In the genomic region with DNA sequence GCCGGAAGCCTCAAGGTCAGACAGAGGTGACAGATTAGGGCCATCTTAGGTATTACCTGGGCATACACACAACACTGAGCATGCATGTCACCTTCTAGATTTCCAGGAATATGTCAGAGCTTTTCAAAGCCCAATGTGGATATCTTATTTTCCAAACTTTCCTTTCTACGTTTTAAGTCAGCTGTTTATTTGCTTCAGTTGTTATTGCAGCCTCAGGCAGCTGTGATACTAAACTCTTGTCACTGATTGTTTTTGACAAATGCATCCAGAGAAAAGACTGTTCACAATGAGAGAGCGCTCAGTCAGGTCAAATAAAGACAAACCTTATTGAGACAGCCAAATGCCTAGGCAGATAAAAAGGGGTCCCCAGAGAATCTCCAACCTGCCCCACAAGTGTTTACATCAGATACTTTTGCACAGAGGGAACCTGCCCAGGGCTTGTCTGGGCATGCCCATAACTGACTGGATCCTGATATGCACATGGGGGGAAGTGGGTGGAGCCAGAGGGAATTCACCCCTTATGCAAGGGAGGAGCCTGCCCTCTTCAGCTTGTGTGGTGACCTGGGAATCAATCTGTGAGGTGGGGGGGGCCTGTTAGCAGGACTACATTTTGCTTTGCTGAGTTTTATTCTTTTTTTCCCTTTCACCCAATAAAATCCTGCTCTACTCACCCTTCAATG, we compare ENCODE assay signal across 9 cellular contexts. TPM values are rescaled to one million over a fixed set of nuclear protein-coding genes. Genes with fewer than 3 reads are reported as not detected.
DNase-seq lines count a peak whose midpoint lies in the region; ATAC-seq, FAIRE-seq and TF ChIP-seq lines count a peak whose summit lies in the region.
"Had no signal": no experiment of that assay in that cellular context is flagged by ENCODE, and none has a peak within 500 bp of the region (broad histone marks: within the 10 kb centered on the region; RNA-seq: fewer than 3 reads in every experiment).

No MANE protein-coding gene starts in this region.

- TF ChIP-seq POLR2A in GM12891 (IDR thresholded peaks at IDR 0.05; ENCODE audit: low read depth, low read length) (no peak), gastrocnemius medialis (IDR thresholded peaks at IDR 0.05) (no peak)

- intact Hi-C loops in gastrocnemius medialis (cut with DNase I; ENCODE audit: low total_unique reads), result no loop called here

- DNase-seq in GM12891 (ENCODE audit: insufficient read length, low spot score) (no peak), GM23338 (ENCODE audit: low spot score) (no peak), NOMO-1 treated with DMSO at 0.1 percent for 48 hours (lab: John Stamatoyannopoulos, UW; ENCODE audit: unreplicated experiment) (peak; percentile 70), fibroblast of lung (ENCODE audit: low read depth in 2 of 2) (peak; percentile 36 to 49), retina (no peak), GM20000 (ENCODE audit: low spot score) (no peak), gastrocnemius medialis (no peak)

- H3K79me2 ChIP-seq in GM23338 (replicated peaks; ENCODE audit: insufficient read depth) (no peaks in the 10 kb centered on the region), fibroblast of lung (ENCODE audit: control insufficient read depth, insufficient read depth, low read length) (no peaks in the 10 kb centered on the region)

- in situ Hi-C loops in gastrocnemius medialis (cut with MboI; ENCODE audit: low sequenced_read_pairs in 4 of 4), result no loop called here

- H3K4me2 ChIP-seq in GM23338 (no peak overlapping the region), fibroblast of lung (ENCODE audit: extremely low read depth, insufficient read depth, low read length) (no peak overlapping the region)

- H3K9me3 ChIP-seq in fibroblast of lung (ENCODE audit: control insufficient read depth, insufficient read depth, low read depth, low read length), result no peaks in the 10 kb centered on the region
- peaks cover 5 to 17% (median 5%) of the 10 kb centered on the region in 3 donors for H3K9me3 ChIP-seq in gastrocnemius medialis

- H3K27ac Mint-ChIP-seq in GM23338, result peak overlapping the region; percentile 52; the same call in 1 of the 2 replicates

- H4K20me1 ChIP-seq in GM23338 (replicated peaks; ENCODE audit: insufficient read depth) (no peaks in the 10 kb centered on the region), fibroblast of lung (ENCODE audit: control insufficient read depth, extremely low read depth, insufficient read depth, low read length) (no peaks in the 10 kb centered on the region)

- H3K4me1 ChIP-seq in GM23338 (ENCODE audit: insufficient read depth) (0 out of 2 replicates have a peak, but pooled peaks cover 3% of the 10 kb centered on the region), fibroblast of lung (ENCODE audit: control insufficient read depth, extremely low read depth, insufficient read depth, low read length) (no peaks in the 10 kb centered on the region), gastrocnemius medialis (no peaks in the 10 kb centered on the region)

- H3K9me2 ChIP-seq in GM23338 (ENCODE audit: insufficient read depth), result no peaks in the 10 kb centered on the region; the same call in 1 of the 2 replicates

- H2AFZ ChIP-seq in GM23338, result no peak overlapping the region
- H2AFZ ChIP-seq in fibroblast of lung (ENCODE audit: low read length), result no peak overlapping the region

- ATAC-seq in GM23338, result no peak
- no peak for ATAC-seq in HG03457 (IDR thresholded peaks at IDR 0.05; ENCODE audit: unreplicated experiment)
- no peak for ATAC-seq in gastrocnemius medialis

- peaks cover 64% of the 10 kb centered on the region for H3K9me3 Mint-ChIP-seq in GM23338

- H3K4me1 Mint-ChIP-seq in GM23338, result no peaks in the 10 kb centered on the region

- H3K4me3 ChIP-seq in GM23338, result no peak overlapping the region
- no peak overlapping the region for H3K4me3 ChIP-seq in fibroblast of lung (replicated peaks in 1 of 4; ENCODE audit: control extremely low read depth in 1 of 4, insufficient read depth in 1 of 4, low read depth in 3 of 4, low read length in 4 of 4)
- no peak overlapping the region for H3K4me3 ChIP-seq in gastrocnemius medialis

- H3K9ac ChIP-seq in fibroblast of lung (ENCODE audit: insufficient read depth, low read length), result no peak overlapping the region

- H3K27me3 Mint-ChIP-seq in GM23338 (ENCODE audit: insufficient read depth, low read depth, poor library complexity), result peaks cover 1% of the 10 kb centered on the region

- peaks cover 97% of the 10 kb centered on the region for H3K36me3 Mint-ChIP-seq in GM23338 (ENCODE audit: low read depth)

- H3K27me3 ChIP-seq in GM23338 (ENCODE audit: insufficient read depth) (no peaks in the 10 kb centered on the region), fibroblast of lung (ENCODE audit: control insufficient read depth, insufficient read depth, low read length) (no peaks in the 10 kb centered on the region), gastrocnemius medialis (no peaks in the 10 kb centered on the region)

- no peak overlapping the region for H3K4me3 Mint-ChIP-seq in GM23338

- no peaks in the 10 kb centered on the region for H3F3A ChIP-seq in GM23338 (replicated peaks; ENCODE audit: low read depth)

- FAIRE-seq in GM12891 (lab: Jason Lieb, UNC), result peak; percentile 69
- FAIRE-seq: endometrium had no signal

- no peak overlapping the region; the same call in 1 of the 2 replicates for H3K27ac ChIP-seq in GM23338 (ENCODE audit: low read depth)
- H3K27ac ChIP-seq in fibroblast of lung (ENCODE audit: insufficient read depth, low read length), result peak overlapping the region; percentile 25
- no peak overlapping the region for H3K27ac ChIP-seq in gastrocnemius medialis

- TF ChIP-seq CTCF in GM23338 (conservative IDR thresholded peaks at IDR 0.05; ENCODE audit: low read depth in 2 of 2) (no peak), fibroblast of lung (conservative IDR thresholded peaks at IDR 0.05 in 1 of 2, IDR thresholded peaks at IDR 0.05 in 1 of 2; ENCODE audit: low read depth in 1 of 2, low read length in 2 of 2) (no peak), GM20000 (IDR thresholded peaks at IDR 0.05; ENCODE audit: extremely low read depth, missing control alignments) (no peak), gastrocnemius medialis (IDR thresholded peaks at IDR 0.05 in 4 of 5, conservative IDR thresholded peaks at IDR 0.05 in 1 of 5) (no peak)

- peaks cover 55% of the 10 kb centered on the region for H3K36me3 ChIP-seq in GM23338 (ENCODE audit: insufficient read depth)
- no peaks in the 10 kb centered on the region for H3K36me3 ChIP-seq in fibroblast of lung (ENCODE audit: control insufficient read depth, insufficient read depth, low read length)
- H3K36me3 ChIP-seq in gastrocnemius medialis, result peaks cover 6 to 56% of the 10 kb centered on the region in 2 donors

TF ChIP-seq in GM12891, 5 proteins besides CTCF, POLR2A, EP300 and RAD21:
- TF ChIP-seq SPI1 (IDR thresholded peaks at IDR 0.05; ENCODE audit: low read depth, low read length) (peak; percentile 63), POU2F2 (IDR thresholded peaks at IDR 0.05; ENCODE audit: low read depth, low read length) (peak; percentile 75), POLR2AphosphoS5 (IDR thresholded peaks at IDR 0.05; ENCODE audit: low read depth, low read length) (no peak), TAF1 (IDR thresholded peaks at IDR 0.05; ENCODE audit: low read depth, low read length) (no peak), PAX5 (IDR thresholded peaks at IDR 0.05; ENCODE audit: insufficient read depth, low read length, severe bottlenecking) (no peak)

TF ChIP-seq in GM23338, 12 proteins besides CTCF, POLR2A, EP300 and RAD21 (continues in another document):
- TF ChIP-seq STAT1 (IDR thresholded peaks at IDR 0.05; ENCODE audit: unreplicated experiment) (no peak), EZH2 (IDR thresholded peaks at IDR 0.05; ENCODE audit: low read depth, unreplicated experiment) (no peak), JUNB (IDR thresholded peaks at IDR 0.05; ENCODE audit: unreplicated experiment) (no peak), ZNF114 (CRISPR knock-in tag; IDR thresholded peaks at IDR 0.05) (no peak), ZNF331 (CRISPR knock-in tag; IDR thresholded peaks at IDR 0.05; ENCODE audit: low read depth) (no peak), CREB1 (CRISPR knock-in tag; IDR thresholded peaks at IDR 0.05; ENCODE audit: low read depth) (no peak)
- TF ChIP-seq, protein P1, sequence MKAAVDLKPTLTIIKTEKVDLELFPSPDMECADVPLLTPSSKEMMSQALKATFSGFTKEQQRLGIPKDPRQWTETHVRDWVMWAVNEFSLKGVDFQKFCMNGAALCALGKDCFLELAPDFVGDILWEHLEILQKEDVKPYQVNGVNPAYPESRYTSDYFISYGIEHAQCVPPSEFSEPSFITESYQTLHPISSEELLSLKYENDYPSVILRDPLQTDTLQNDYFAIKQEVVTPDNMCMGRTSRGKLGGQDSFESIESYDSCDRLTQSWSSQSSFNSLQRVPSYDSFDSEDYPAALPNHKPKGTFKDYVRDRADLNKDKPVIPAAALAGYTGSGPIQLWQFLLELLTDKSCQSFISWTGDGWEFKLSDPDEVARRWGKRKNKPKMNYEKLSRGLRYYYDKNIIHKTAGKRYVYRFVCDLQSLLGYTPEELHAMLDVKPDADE (IDR thresholded peaks at IDR 0.05), result no peak

RNA-seq across cellular contexts. Expression of a gene that starts 28.5 kb away (rescaled TPM):
- 44.6 TPM for polyA plus RNA-seq in GM12891 (2012; ENCODE audit: low read depth, missing spikeins)
- 29.0 and 38.8 TPM in 2 replicates for total RNA-seq in GM23338 (2014; rRNA removed; shearing (Covaris generic))
- polyA plus RNA-seq in GM23338 (2016; fragmentation: Nextera tagmentation; extraction: Ambion mirVana), result 80.6 and 92.5 TPM in 2 replicates
- total RNA-seq in fibroblast of lung, result 21.8 and 25.4 TPM in 2 replicates
- 59.6 and 66.7 TPM in 2 replicates for polyA plus RNA-seq in fibroblast of lung
- 44.4 and 50.3 TPM in 2 replicates for polyA plus RNA-seq in fibroblast of lung (2012)
- 11.1 and 21.9 TPM in 2 replicates for polyA minus RNA-seq in fibroblast of lung (ENCODE audit: low replicate concordance)
- total RNA-seq in gastrocnemius medialis, result 10 to 100 TPM; 30.7 to 37.5 (median 31.9) TPM

RNA-seq across cellular contexts. Expression of a gene that starts 28.9 kb away (rescaled TPM):
- polyA plus RNA-seq in GM12891 (2012; ENCODE audit: low read depth, missing spikeins), result 10.0 TPM
- 56.7 and 59.3 TPM in 2 replicates for total RNA-seq in GM23338 (2014; rRNA removed; shearing (Covaris generic))
- polyA plus RNA-seq in GM23338 (2016; fragmentation: Nextera tagmentation; extraction: Ambion mirVana) (53.7 and 59.3 TPM in 2 replicates), fibroblast of lung (18.0 and 22.5 TPM in 2 replicates)
- total RNA-seq in fibroblast of lung (10.0 and 18.0 TPM in 2 replicates), gastrocnemius medialis (10 to 100 TPM in 2 of 4 donors, 1 to 10 TPM in 2; 7.1 to 13.9 (median 10.7) TPM)
- polyA plus RNA-seq in fibroblast of lung (2012), result 14.6 and 21.1 TPM in 2 replicates
- polyA minus RNA-seq in fibroblast of lung (ENCODE audit: low replicate concordance), result 5.3 and 5.7 TPM in 2 replicates

Comparison
In these comparisons a context has a peak if more than half of its experiments do, and no peak if none do; other contexts are left out.
1. DNase-seq: peak in NOMO-1 treated with DMSO at 0.1 percent for 48 hours (single experiment) and fibroblast of lung (2 of 2); none in GM12891 (single experiment), GM23338 (single experiment), retina (single experiment), GM20000 (single experiment) and gastrocnemius medialis (0 of 2).